ENCODE assay signal across 1 cellular context in the genomic region with DNA sequence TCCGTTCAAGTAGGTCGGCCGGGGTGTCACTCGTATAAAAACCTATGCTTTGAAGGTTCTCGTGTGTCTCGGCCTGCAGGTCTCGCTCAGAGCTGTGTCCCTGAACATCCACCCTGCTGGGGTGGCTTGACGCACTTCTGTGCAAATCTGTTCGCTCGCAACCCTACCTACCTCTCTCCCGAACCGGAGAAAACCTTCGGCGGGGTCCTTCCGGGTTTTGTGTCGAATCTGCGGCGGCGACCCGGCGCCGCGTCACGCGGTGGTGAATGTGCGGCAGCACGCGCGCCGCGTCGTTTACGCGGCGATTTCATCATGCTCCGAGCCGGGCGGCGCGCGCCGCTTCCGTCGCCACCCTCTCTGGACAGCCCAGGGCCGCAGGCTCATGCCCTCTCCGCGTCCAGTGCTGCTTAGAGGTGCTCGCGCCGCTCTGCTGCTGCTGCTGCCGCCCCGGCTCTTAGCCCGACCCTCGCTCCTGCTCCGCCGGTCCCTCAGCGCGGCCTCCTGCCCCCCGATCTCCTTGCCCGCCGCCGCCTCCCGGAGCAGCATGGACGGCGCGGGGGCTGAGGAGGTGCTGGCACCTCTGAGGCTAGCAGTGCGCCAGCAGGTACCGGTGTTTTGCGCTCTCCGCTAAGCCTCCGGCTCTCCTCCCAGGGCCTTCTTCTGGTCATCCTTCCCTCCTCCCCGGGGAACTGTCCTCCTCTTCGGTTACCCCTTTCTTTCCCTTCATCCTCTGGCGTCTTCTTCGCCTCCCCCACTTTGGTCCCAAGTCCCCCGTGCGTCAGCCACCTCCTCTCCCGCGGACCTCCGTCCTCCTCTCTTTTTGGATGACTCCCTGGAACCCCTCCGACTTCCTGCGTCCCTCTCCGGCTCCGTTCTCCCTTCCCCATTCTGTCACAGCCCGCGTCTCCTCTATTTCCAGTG.
TF ChIP-seq lines count a peak whose summit lies in the region.

A gene with protein sequence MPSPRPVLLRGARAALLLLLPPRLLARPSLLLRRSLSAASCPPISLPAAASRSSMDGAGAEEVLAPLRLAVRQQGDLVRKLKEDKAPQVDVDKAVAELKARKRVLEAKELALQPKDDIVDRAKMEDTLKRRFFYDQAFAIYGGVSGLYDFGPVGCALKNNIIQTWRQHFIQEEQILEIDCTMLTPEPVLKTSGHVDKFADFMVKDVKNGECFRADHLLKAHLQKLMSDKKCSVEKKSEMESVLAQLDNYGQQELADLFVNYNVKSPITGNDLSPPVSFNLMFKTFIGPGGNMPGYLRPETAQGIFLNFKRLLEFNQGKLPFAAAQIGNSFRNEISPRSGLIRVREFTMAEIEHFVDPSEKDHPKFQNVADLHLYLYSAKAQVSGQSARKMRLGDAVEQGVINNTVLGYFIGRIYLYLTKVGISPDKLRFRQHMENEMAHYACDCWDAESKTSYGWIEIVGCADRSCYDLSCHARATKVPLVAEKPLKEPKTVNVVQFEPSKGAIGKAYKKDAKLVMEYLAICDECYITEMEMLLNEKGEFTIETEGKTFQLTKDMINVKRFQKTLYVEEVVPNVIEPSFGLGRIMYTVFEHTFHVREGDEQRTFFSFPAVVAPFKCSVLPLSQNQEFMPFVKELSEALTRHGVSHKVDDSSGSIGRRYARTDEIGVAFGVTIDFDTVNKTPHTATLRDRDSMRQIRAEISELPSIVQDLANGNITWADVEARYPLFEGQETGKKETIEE (plus strand): TSS at position 339 of the 921 bp plus-strand sequence. CDS start 44 bp downstream, at position 383.

TF ChIP-seq in HepG2, 621 proteins besides CTCF, POLR2A, EP300 and RAD21 (continued from another document and continues in another):
- TF ChIP-seq ZNF281 (CRISPR knock-in tag; IDR thresholded peaks at IDR 0.05; ENCODE audit: borderline replicate concordance), result peak; percentile 23; the same call in 1 of the 2 replicates
- peak; percentile 95 for TF ChIP-seq ZNF558 (CRISPR knock-in tag; IDR thresholded peaks at IDR 0.05; ENCODE audit: borderline replicate concordance)
- peak; percentile 100 for TF ChIP-seq RBFOX2 (IDR thresholded peaks at IDR 0.05; ENCODE audit: low read depth, low read length)
- no peak for TF ChIP-seq NR2F6 (IDR thresholded peaks at IDR 0.05)
- peak; percentile 61; the same call in 1 of the 2 replicates for TF ChIP-seq NR2F6 (CRISPR knock-in tag; IDR thresholded peaks at IDR 0.05)
- peak; percentile 68; the same call in 1 of the 2 replicates for TF ChIP-seq ZBTB44 (CRISPR knock-in tag; IDR thresholded peaks at IDR 0.05)
- TF ChIP-seq GATA4 (IDR thresholded peaks at IDR 0.05; ENCODE audit: borderline replicate concordance, low read depth), result no peak; the same call in 1 of the 2 replicates
- no peak for TF ChIP-seq ZNF326 (CRISPR knock-in tag; IDR thresholded peaks at IDR 0.05; ENCODE audit: borderline replicate concordance)
- peak; percentile 80; the same call in 1 of the 2 replicates for TF ChIP-seq ZBTB38 (CRISPR knock-in tag; IDR thresholded peaks at IDR 0.05)
- peak; percentile 73; the same call in 1 of the 2 replicates for TF ChIP-seq SP4 (CRISPR knock-in tag; IDR thresholded peaks at IDR 0.05)
- peak; percentile 86 for TF ChIP-seq ZBTB21 (CRISPR knock-in tag; IDR thresholded peaks at IDR 0.05)
- no peak for TF ChIP-seq ARNT (IDR thresholded peaks at IDR 0.05)
- no peak for TF ChIP-seq ZNF674 (CRISPR knock-in tag; IDR thresholded peaks at IDR 0.05; ENCODE audit: low read depth)
- TF ChIP-seq RELA (CRISPR knock-in tag; IDR thresholded peaks at IDR 0.05), result no peak; the same call in 1 of the 2 replicates
- TF ChIP-seq IRX3 (CRISPR knock-in tag; IDR thresholded peaks at IDR 0.05; ENCODE audit: borderline replicate concordance, low read depth), result no peak
- TF ChIP-seq AHR (CRISPR knock-in tag; IDR thresholded peaks at IDR 0.05), result peak; percentile 68; the same call in 1 of the 2 replicates
- peak; percentile 88 for TF ChIP-seq JARID2 (CRISPR knock-in tag; IDR thresholded peaks at IDR 0.05; ENCODE audit: insufficient replicate concordance)
- TF ChIP-seq, protein P1, sequence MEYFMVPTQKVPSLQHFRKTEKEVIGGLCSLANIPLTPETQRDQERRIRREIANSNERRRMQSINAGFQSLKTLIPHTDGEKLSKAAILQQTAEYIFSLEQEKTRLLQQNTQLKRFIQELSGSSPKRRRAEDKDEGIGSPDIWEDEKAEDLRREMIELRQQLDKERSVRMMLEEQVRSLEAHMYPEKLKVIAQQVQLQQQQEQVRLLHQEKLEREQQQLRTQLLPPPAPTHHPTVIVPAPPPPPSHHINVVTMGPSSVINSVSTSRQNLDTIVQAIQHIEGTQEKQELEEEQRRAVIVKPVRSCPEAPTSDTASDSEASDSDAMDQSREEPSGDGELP (IDR thresholded peaks at IDR 0.05; ENCODE audit: borderline replicate concordance, low read depth), result no peak
- no peak for TF ChIP-seq ZNF773 (CRISPR knock-in tag; IDR thresholded peaks at IDR 0.05; ENCODE audit: borderline replicate concordance)
- TF ChIP-seq ZNF343 (CRISPR knock-in tag; IDR thresholded peaks at IDR 0.05), result no peak
- peak; percentile 20; the same call in 1 of the 2 replicates for TF ChIP-seq HIVEP1 (CRISPR knock-in tag; IDR thresholded peaks at IDR 0.05)
- TF ChIP-seq, protein P2, sequence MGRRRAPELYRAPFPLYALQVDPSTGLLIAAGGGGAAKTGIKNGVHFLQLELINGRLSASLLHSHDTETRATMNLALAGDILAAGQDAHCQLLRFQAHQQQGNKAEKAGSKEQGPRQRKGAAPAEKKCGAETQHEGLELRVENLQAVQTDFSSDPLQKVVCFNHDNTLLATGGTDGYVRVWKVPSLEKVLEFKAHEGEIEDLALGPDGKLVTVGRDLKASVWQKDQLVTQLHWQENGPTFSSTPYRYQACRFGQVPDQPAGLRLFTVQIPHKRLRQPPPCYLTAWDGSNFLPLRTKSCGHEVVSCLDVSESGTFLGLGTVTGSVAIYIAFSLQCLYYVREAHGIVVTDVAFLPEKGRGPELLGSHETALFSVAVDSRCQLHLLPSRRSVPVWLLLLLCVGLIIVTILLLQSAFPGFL (CRISPR knock-in tag; IDR thresholded peaks at IDR 0.05), result no peak
- no peak for TF ChIP-seq MTA1 (CRISPR knock-in tag; IDR thresholded peaks at IDR 0.05; ENCODE audit: borderline replicate concordance)
- TF ChIP-seq TEF (CRISPR knock-in tag; IDR thresholded peaks at IDR 0.05), result peak; percentile 81
- TF ChIP-seq ZNF292 (CRISPR knock-in tag; IDR thresholded peaks at IDR 0.05; ENCODE audit: borderline replicate concordance, low read depth), result peak; percentile 58; the same call in 1 of the 2 replicates
- peak; percentile 93 for TF ChIP-seq MEIS2 (CRISPR knock-in tag; IDR thresholded peaks at IDR 0.05)
- TF ChIP-seq ZNF710 (CRISPR knock-in tag; IDR thresholded peaks at IDR 0.05; ENCODE audit: borderline replicate concordance), result peak; percentile 70; the same call in 1 of the 2 replicates
- peak; percentile 75; the same call in 1 of the 2 replicates for TF ChIP-seq ZNF276 (CRISPR knock-in tag; IDR thresholded peaks at IDR 0.05; ENCODE audit: low read depth)
- 0 out of 2 replicates have a peak, but pooled peaks have one; percentile 61 for TF ChIP-seq SRY (CRISPR knock-in tag; IDR thresholded peaks at IDR 0.05)
- TF ChIP-seq, protein P3, sequence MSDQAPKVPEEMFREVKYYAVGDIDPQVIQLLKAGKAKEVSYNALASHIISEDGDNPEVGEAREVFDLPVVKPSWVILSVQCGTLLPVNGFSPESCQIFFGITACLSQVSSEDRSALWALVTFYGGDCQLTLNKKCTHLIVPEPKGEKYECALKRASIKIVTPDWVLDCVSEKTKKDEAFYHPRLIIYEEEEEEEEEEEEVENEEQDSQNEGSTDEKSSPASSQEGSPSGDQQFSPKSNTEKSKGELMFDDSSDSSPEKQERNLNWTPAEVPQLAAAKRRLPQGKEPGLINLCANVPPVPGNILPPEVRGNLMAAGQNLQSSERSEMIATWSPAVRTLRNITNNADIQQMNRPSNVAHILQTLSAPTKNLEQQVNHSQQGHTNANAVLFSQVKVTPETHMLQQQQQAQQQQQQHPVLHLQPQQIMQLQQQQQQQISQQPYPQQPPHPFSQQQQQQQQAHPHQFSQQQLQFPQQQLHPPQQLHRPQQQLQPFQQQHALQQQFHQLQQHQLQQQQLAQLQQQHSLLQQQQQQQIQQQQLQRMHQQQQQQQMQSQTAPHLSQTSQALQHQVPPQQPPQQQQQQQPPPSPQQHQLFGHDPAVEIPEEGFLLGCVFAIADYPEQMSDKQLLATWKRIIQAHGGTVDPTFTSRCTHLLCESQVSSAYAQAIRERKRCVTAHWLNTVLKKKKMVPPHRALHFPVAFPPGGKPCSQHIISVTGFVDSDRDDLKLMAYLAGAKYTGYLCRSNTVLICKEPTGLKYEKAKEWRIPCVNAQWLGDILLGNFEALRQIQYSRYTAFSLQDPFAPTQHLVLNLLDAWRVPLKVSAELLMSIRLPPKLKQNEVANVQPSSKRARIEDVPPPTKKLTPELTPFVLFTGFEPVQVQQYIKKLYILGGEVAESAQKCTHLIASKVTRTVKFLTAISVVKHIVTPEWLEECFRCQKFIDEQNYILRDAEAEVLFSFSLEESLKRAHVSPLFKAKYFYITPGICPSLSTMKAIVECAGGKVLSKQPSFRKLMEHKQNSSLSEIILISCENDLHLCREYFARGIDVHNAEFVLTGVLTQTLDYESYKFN (CRISPR knock-in tag; conservative IDR thresholded peaks at IDR 0.05), result peak; percentile 51; the same call in 1 of the 2 replicates
- no peak for TF ChIP-seq ADNP (CRISPR knock-in tag; IDR thresholded peaks at IDR 0.05)
- no peak; the same call in 1 of the 2 replicates for TF ChIP-seq ZNF225 (CRISPR knock-in tag; IDR thresholded peaks at IDR 0.05)
